11 cellular contexts compared by ENCODE assay signal in the genomic region with DNA sequence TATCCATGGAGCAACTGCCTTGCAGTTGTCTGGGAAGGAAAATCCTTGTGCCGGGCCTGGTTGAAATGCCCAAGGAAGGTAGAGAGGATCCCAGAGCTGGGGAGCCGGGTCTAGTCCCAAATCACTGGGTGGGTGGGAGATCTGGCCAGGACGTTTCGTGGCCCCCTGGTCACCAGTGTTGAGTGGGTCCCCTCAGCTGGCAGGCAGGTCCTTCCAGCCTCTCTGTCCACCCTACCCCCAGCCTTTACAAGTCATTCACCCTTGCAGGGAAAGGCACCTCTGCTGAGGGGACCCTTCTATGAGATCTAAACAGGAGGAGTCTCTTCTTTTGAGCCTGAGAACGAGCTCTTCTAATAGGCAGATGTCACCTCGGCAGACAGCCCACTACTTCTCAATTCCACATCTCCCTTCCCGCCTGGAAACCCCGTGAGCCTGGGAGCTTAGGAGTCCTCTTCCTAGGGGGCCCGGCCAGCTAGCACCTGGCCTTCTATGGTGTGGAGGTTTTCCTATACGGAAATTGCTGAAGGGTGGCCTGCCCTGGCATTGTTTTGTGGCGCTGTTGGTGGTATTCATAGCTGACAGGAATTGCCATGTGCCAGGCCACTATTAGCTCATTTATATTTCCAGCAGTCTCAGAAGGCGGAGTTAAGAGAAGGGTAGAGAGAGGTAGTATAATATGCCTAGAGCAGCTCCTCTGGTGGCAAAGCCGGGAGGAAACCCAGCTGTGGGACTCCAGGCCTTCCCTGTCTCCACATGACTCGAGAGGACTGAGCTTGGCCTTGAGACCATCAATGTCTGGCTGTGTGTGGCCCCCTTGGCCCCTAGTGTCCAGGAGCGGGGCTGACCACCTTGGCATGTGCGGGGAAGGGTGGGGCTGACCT. TPM values are rescaled to one million over a fixed set of nuclear protein-coding genes. Genes with fewer than 3 reads are reported as not detected.
DNase-seq lines count a peak whose midpoint lies in the region; ATAC-seq and TF ChIP-seq lines count a peak whose summit lies in the region.
"Had no signal": no experiment of that assay in that cellular context is flagged by ENCODE, and none has a peak within 500 bp of the region (broad histone marks: within the 10 kb centered on the region; RNA-seq: fewer than 3 reads in every experiment).

No MANE protein-coding gene starts in this region.

- in situ Hi-C loops in GM13976 (cut with MboI; ENCODE audit: low sequenced_read_pairs, unreplicated experiment): no loop called here

- DNase-seq in EL: peak; percentile 21
- DNase-seq in adrenal gland: peak in 5 of 7 donors; percentile 14 to 57 (median 29)
- DNase-seq in heart right ventricle: peak in 1 of 2 donors; percentile 55
- peak; percentile 64 for DNase-seq in sigmoid colon
- no peak for DNase-seq in HUDEP-2 (lab: John Stamatoyannopoulos, UW; ENCODE audit: unreplicated experiment in 76 of 76)
- no peak for DNase-seq in nephron progenitor cell
- DNase-seq in GM13976 (ENCODE audit: low spot score): no peak
- DNase-seq: activated naive CD8-positive, alpha-beta T cell treated with anti-CD3 and anti-CD28 coated beads, Interleukin-2, amount 50 U/mL, for 24 hours had no signal

- H3K4me3 ChIP-seq in adrenal gland (no peak overlapping the region), heart right ventricle (peak overlapping the region in 2 of 10 donors; percentile 15 to 18), sigmoid colon (no peak overlapping the region)

- H3K4me3 Mint-ChIP-seq in nephron progenitor cell: no peak overlapping the region
- H3K4me3 Mint-ChIP-seq: activated naive CD8-positive, alpha-beta T cell treated with anti-CD3 and anti-CD28 coated beads, Interleukin-2, amount 50 U/mL, for 24 hours; stimulated activated memory B cell treated with anti-CD40 and anti-IgM and Interleukin-4, amounts not matched to agents 10 μg/mL and 1 μg/mL and 100 μg/mL, for 72 hours had no signal

- no peaks in the 10 kb centered on the region for H3K36me3 Mint-ChIP-seq in nephron progenitor cell (ENCODE audit: low read depth)

- H3K27ac Mint-ChIP-seq in nephron progenitor cell: no peak overlapping the region
- H3K27ac Mint-ChIP-seq: activated naive CD8-positive, alpha-beta T cell treated with anti-CD3 and anti-CD28 coated beads, Interleukin-2, amount 50 U/mL, for 24 hours; stimulated activated memory B cell treated with anti-CD40 and anti-IgM and Interleukin-4, amounts not matched to agents 10 μg/mL and 1 μg/mL and 100 μg/mL, for 72 hours had no signal

- H3K4me1 Mint-ChIP-seq in nephron progenitor cell: peaks cover 78% of the 10 kb centered on the region

- no peaks in the 10 kb centered on the region for H3K9me3 Mint-ChIP-seq in nephron progenitor cell
- H3K9me3 Mint-ChIP-seq: activated naive CD8-positive, alpha-beta T cell treated with anti-CD3 and anti-CD28 coated beads, Interleukin-2, amount 50 U/mL, for 24 hours; stimulated activated memory B cell treated with anti-CD40 and anti-IgM and Interleukin-4, amounts not matched to agents 10 μg/mL and 1 μg/mL and 100 μg/mL, for 72 hours had no signal

- TF ChIP-seq EP300 in sigmoid colon (IDR thresholded peaks at IDR 0.05): no peak

- peak overlapping the region in 2 of 5 donors; percentile 26 to 46 for H3K27ac ChIP-seq in adrenal gland
- H3K27ac ChIP-seq in heart right ventricle: peak overlapping the region; percentile 25 to 90 (median 82)
- H3K27ac ChIP-seq in sigmoid colon: peak overlapping the region; percentile 36 to 67 (median 44)

- TF ChIP-seq CTCF in adrenal gland (IDR thresholded peaks at IDR 0.05) (no peak), heart right ventricle (IDR thresholded peaks at IDR 0.05) (peak in 4 of 9 donors; percentile 14 to 41 (median 38)), sigmoid colon (IDR thresholded peaks at IDR 0.05) (no peak), nephron progenitor cell (IDR thresholded peaks at IDR 0.05) (no peak), GM13976 (IDR thresholded peaks at IDR 0.05; ENCODE audit: borderline replicate concordance, control extremely low read depth, extremely low read depth, insufficient read depth, missing control alignments) (no peak)

- H3K27me3 Mint-ChIP-seq in nephron progenitor cell (ENCODE audit: low read depth, poor library complexity): no peaks in the 10 kb centered on the region
- H3K27me3 Mint-ChIP-seq: activated naive CD8-positive, alpha-beta T cell treated with anti-CD3 and anti-CD28 coated beads, Interleukin-2, amount 50 U/mL, for 24 hours; stimulated activated memory B cell treated with anti-CD40 and anti-IgM and Interleukin-4, amounts not matched to agents 10 μg/mL and 1 μg/mL and 100 μg/mL, for 72 hours had no signal

- intact Hi-C loops in adrenal gland (cut with DNase I) (no loop called here), heart right ventricle (cut with DNase I) (no loop called here), sigmoid colon (cut with DNase I) (no loop called here)

- 74 to 83% (median 80%) methylated on average over 15 to 16 of the region's 16 CpGs for WGBS in adrenal gland, 4 donors
- 45 to 46% methylated on average over 16 of the region's 16 CpGs for WGBS in heart right ventricle, 2 donors
- 86 to 88% methylated on average over 16 of the region's 16 CpGs for WGBS in sigmoid colon, 2 donors

- no peaks in the 10 kb centered on the region for H3K27me3 ChIP-seq in adrenal gland
- H3K27me3 ChIP-seq in heart right ventricle: no peaks in the 10 kb centered on the region
- no peaks in the 10 kb centered on the region for H3K27me3 ChIP-seq in sigmoid colon

- TF ChIP-seq POLR2A in adrenal gland (IDR thresholded peaks at IDR 0.05): no peak
- no peak for TF ChIP-seq POLR2A in sigmoid colon (IDR thresholded peaks at IDR 0.05)

- H3K9me3 ChIP-seq in adrenal gland (replicated peaks in 1 of 3): no peaks in the 10 kb centered on the region
- H3K9me3 ChIP-seq in heart right ventricle: no peaks in the 10 kb centered on the region
- no peaks in the 10 kb centered on the region for H3K9me3 ChIP-seq in sigmoid colon

- peak; percentile 57 to 82 (median 74) for ATAC-seq in heart right ventricle
- no peak for ATAC-seq in HG03469 (IDR thresholded peaks at IDR 0.05; ENCODE audit: unreplicated experiment)
- ATAC-seq: activated CD4-positive, CD25-positive, alpha-beta regulatory T cell treated with anti-CD3 and anti-CD28 coated beads, Interleukin-2, amount 50 U/mL, for 24 hours; activated naive CD8-positive, alpha-beta T cell treated with anti-CD3 and anti-CD28 coated beads, Interleukin-2, amount 50 U/mL, for 24 hours; stimulated activated memory B cell treated with anti-CD40 and anti-IgM and Interleukin-4, amounts not matched to agents 10 μg/mL and 1 μg/mL and 100 μg/mL, for 72 hours had no signal

- H3K4me1 ChIP-seq in adrenal gland (replicated peaks in 1 of 2) (peaks cover 38 to 59% of the 10 kb centered on the region in 2 donors), heart right ventricle (peaks cover 68 to 100% (median 96%) of the 10 kb centered on the region in 9 donors), sigmoid colon (peaks cover 0 to 74% (median 65%) of the 10 kb centered on the region in 4 donors)

- H3K36me3 ChIP-seq in adrenal gland (replicated peaks in 1 of 2): peaks cover 0 to 6% of the 10 kb centered on the region in 2 donors
- H3K36me3 ChIP-seq in heart right ventricle: peaks cover 0 to 42% (median 3%) of the 10 kb centered on the region in 9 donors
- H3K36me3 ChIP-seq in sigmoid colon: peaks cover 0 to 6% (median 0%) of the 10 kb centered on the region in 4 donors

RNA-seq across cellular contexts. Expression of gene MPRIP, which starts 13.3 kb away (rescaled TPM):
- total RNA-seq in adrenal gland: 100 to 1,000 TPM; 109 to 234 (median 168) TPM
- polyA plus RNA-seq in adrenal gland: 100 to 1,000 TPM; 174 to 231 (median 176) TPM
- total RNA-seq in heart right ventricle: 100 to 1,000 TPM; 252 to 409 (median 329) TPM
- polyA plus RNA-seq in heart right ventricle: 100 to 1,000 TPM; 225 to 329 TPM
- total RNA-seq in sigmoid colon: 100 to 1,000 TPM in 1 of 4 donors, 10 to 100 TPM in 3; 59.6 to 101 (median 80.4) TPM
- polyA plus RNA-seq in sigmoid colon: 100 to 1,000 TPM in 1 of 3 donors, 10 to 100 TPM in 2; 43.2 to 113 (median 67.9) TPM

Comparison
In these comparisons a context has a peak if more than half of its experiments do, and no peak if none do; other contexts are left out.
1. DNase-seq: peak in EL (single experiment), adrenal gland (5 of 7) and sigmoid colon (single experiment); none in HUDEP-2 (0 of 76), nephron progenitor cell (single experiment) and GM13976 (single experiment).